ENCODE assay signal across 8 cellular contexts in genomic region chr6:26536571-26537159, GRCh38. TPM values are rescaled to one million over a fixed set of nuclear protein-coding genes. Genes with fewer than 3 reads are reported as not detected.
DNase-seq lines count a peak whose midpoint lies in the region; ATAC-seq, FAIRE-seq and TF ChIP-seq lines count a peak whose summit lies in the region.

No MANE protein-coding gene starts in this region.

- H2BK120ac ChIP-seq in mesendoderm (ENCODE audit: low read depth, low read length): no peak overlapping the region

- H3F3A ChIP-seq in SK-N-SH (replicated peaks; ENCODE audit: insufficient read depth): peaks cover 47% of the 10 kb centered on the region

- H3K9me3 ChIP-seq in SK-N-SH (no peaks in the 10 kb centered on the region), colonic mucosa (no peaks in the 10 kb centered on the region)

- H3K36me3 ChIP-seq in SK-N-SH (replicated peaks in 1 of 2; ENCODE audit: control insufficient read depth in 1 of 2, insufficient read depth in 2 of 2, low read length in 1 of 2): peaks cover 3 to 7% of the 10 kb centered on the region in 2 experiments
- no peaks in the 10 kb centered on the region for H3K36me3 ChIP-seq in colonic mucosa
- H3K36me3 ChIP-seq in mesendoderm (ENCODE audit: control insufficient read depth, insufficient read depth, low read length): no peaks in the 10 kb centered on the region

- H4K8ac ChIP-seq in mesendoderm (ENCODE audit: low read depth, low read length): no peak overlapping the region

- no peak for TF ChIP-seq RAD21 in SK-N-SH (IDR thresholded peaks at IDR 0.05; ENCODE audit: low read length)

- H2BK5ac ChIP-seq in mesendoderm (ENCODE audit: low read length): no peak overlapping the region

- no peak overlapping the region for H2BK15ac ChIP-seq in mesendoderm (replicated peaks; ENCODE audit: low read depth)

- FAIRE-seq in frontal cortex (lab: Jason Lieb, UNC): no peak

- H3K79me2 ChIP-seq in SK-N-SH (ENCODE audit: insufficient read depth) (peaks cover 34% of the 10 kb centered on the region), mesendoderm (ENCODE audit: control insufficient read depth, insufficient read depth, low read length) (peaks cover 7% of the 10 kb centered on the region)

- H3K27ac ChIP-seq in SK-N-SH (ENCODE audit: low read depth in 2 of 2, low read length in 1 of 2): peak overlapping the region; percentile 90 to 96
- H3K27ac ChIP-seq in colonic mucosa: peak overlapping the region; percentile 93
- H3K27ac ChIP-seq in mesendoderm (ENCODE audit: low read depth, low read length): no peak overlapping the region

- H3K4me3 ChIP-seq in SK-N-SH (ENCODE audit: low read depth in 2 of 2, low read length in 1 of 2) (peak overlapping the region; percentile 60 to 97), colonic mucosa (peak overlapping the region; percentile 77), mesendoderm (ENCODE audit: low read length) (peak overlapping the region; percentile 57)

- H3K4me1 ChIP-seq in SK-N-SH (ENCODE audit: control insufficient read depth in 1 of 2, insufficient read depth in 2 of 2, low read depth in 1 of 2, low read length in 1 of 2) (peaks cover 11 to 17% of the 10 kb centered on the region in 2 experiments), colonic mucosa (peaks cover 12% of the 10 kb centered on the region), mesendoderm (ENCODE audit: control insufficient read depth, low read depth, low read length) (no peaks in the 10 kb centered on the region)

- H3K4ac ChIP-seq in mesendoderm (ENCODE audit: low read depth, low read length): peak overlapping the region; percentile 79

- no peaks in the 10 kb centered on the region for H3K9me2 ChIP-seq in SK-N-SH

- no peak for TF ChIP-seq EP300 in SK-N-SH (IDR thresholded peaks at IDR 0.05; ENCODE audit: borderline replicate concordance in 1 of 2, low read depth in 1 of 2, low read length in 1 of 2)

- TF ChIP-seq CTCF in SK-N-SH (IDR thresholded peaks at IDR 0.05) (no peak), colonic mucosa (IDR thresholded peaks at IDR 0.05) (no peak)

- peak overlapping the region; percentile 79 for H3K56ac ChIP-seq in mesendoderm (ENCODE audit: low read length)

- peak overlapping the region; percentile 98 for H2AFZ ChIP-seq in SK-N-SH (ENCODE audit: low read depth)

- no peak overlapping the region for H2AK5ac ChIP-seq in mesendoderm (ENCODE audit: low read length)

- ATAC-seq in HG02884 (IDR thresholded peaks at IDR 0.05; ENCODE audit: unreplicated experiment): no peak

- no peak overlapping the region for H3K23ac ChIP-seq in mesendoderm (ENCODE audit: low read length)

- H3K4me2 ChIP-seq in SK-N-SH (peak overlapping the region; percentile 90), mesendoderm (ENCODE audit: low read length) (peak overlapping the region; percentile 39)

- H3K27me3 ChIP-seq in SK-N-SH (ENCODE audit: insufficient read depth) (no peaks in the 10 kb centered on the region), colonic mucosa (no peaks in the 10 kb centered on the region), mesendoderm (ENCODE audit: insufficient read depth, low read length, poor library complexity) (no peaks in the 10 kb centered on the region)

- no peak overlapping the region for H3K18ac ChIP-seq in mesendoderm (ENCODE audit: low read length)

- POLR2A ChIA-PET in SK-N-SH (lab: Yijun Ruan, JAX): interaction anchor here (0.6 to 2.9 kb wide), 4 partner anchors 14 to 1357 kb away, joined by 3 to 16 read pairs (median 4); a partner anchor contains a TSS

- H3K9ac ChIP-seq in SK-N-SH (peak overlapping the region; percentile 99), colonic mucosa (ENCODE audit: low read depth in 2 of 2, low read length in 2 of 2) (peak overlapping the region; percentile 72 to 94), mesendoderm (ENCODE audit: low read length) (peak overlapping the region; percentile 64)

- 25% methylated on average over 12 of the region's 12 CpGs for WGBS in SK-N-SH (ENCODE audit: low lambda C conversion rate)
- whole genome bisulfite sequencing in mesendoderm (ENCODE audit: extremely low coverage, insufficient coverage, low lambda C conversion rate): no CpG with 5 or more reads among the region's 12 CpGs

- H3K79me1 ChIP-seq in mesendoderm (ENCODE audit: low read length): peaks cover 7% of the 10 kb centered on the region

- intact Hi-C loops in colonic mucosa (cut with DNase I): no loop called here

- DNase-seq in EL (peak; percentile 74), HS-27A (ENCODE audit: low read depth) (peak; percentile 56), SK-N-SH (peak; percentile 41), colonic mucosa (peak; percentile 32), mesendoderm (peak; percentile 77), superior temporal gyrus (ENCODE audit: extremely low spot score) (peak; percentile 65), frontal cortex (ENCODE audit: low spot score in 2 of 2) (no peak)

- no peak overlapping the region for H4K5ac ChIP-seq in mesendoderm (ENCODE audit: low read length)

- CTCF ChIA-PET in SK-N-SH (lab: Yijun Ruan, JAX): interaction anchor here (0.7 to 4.9 kb wide), 6 partner anchors 12 to 195 kb away, joined by 3 to 21 read pairs (median 8); no protein-coding TSS in a partner anchor

- H4K20me1 ChIP-seq in SK-N-SH (ENCODE audit: insufficient read depth): no peaks in the 10 kb centered on the region

TF ChIP-seq in SK-N-SH, 30 proteins besides CTCF, POLR2A, EP300 and RAD21:
- TF ChIP-seq RCOR1 (IDR thresholded peaks at IDR 0.05; ENCODE audit: low read length): no peak
- TF ChIP-seq, protein P1, sequence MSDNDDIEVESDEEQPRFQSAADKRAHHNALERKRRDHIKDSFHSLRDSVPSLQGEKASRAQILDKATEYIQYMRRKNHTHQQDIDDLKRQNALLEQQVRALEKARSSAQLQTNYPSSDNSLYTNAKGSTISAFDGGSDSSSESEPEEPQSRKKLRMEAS (IDR thresholded peaks at IDR 0.05; ENCODE audit: low read depth): peak; percentile 51
- 0 out of 2 replicates have a peak, but pooled peaks have one; percentile 14 for TF ChIP-seq TAF1 (IDR thresholded peaks at IDR 0.05; ENCODE audit: borderline replicate concordance, low read depth, low read length)
- no peak for TF ChIP-seq FOXJ3 (CRISPR knock-in tag; IDR thresholded peaks at IDR 0.05)
- TF ChIP-seq, protein P2, sequence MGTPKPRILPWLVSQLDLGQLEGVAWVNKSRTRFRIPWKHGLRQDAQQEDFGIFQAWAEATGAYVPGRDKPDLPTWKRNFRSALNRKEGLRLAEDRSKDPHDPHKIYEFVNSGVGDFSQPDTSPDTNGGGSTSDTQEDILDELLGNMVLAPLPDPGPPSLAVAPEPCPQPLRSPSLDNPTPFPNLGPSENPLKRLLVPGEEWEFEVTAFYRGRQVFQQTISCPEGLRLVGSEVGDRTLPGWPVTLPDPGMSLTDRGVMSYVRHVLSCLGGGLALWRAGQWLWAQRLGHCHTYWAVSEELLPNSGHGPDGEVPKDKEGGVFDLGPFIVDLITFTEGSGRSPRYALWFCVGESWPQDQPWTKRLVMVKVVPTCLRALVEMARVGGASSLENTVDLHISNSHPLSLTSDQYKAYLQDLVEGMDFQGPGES (IDR thresholded peaks at IDR 0.05; ENCODE audit: low read depth, low read length): no peak
- no peak for TF ChIP-seq PBX3 (IDR thresholded peaks at IDR 0.05)

RNA-seq across cellular contexts. Expression of gene HMGN4, which starts 1.5 kb away (rescaled TPM):
- 76.3 and 79.7 TPM in 2 replicates for polyA plus RNA-seq in SK-N-SH (2012; rRNA removed)
- 98.3 and 103 TPM in 2 replicates for polyA plus RNA-seq in SK-N-SH (2012; cell fraction: cytosol; rRNA removed)
- polyA plus RNA-seq in SK-N-SH (2012; cell fraction: nucleus; rRNA removed): 27.6 and 48.3 TPM in 2 replicates
- total RNA-seq in colonic mucosa (10 to 100 TPM; 40.6 to 56.0 TPM), frontal cortex (73.4 TPM)
- polyA plus RNA-seq in mesendoderm (2013, experiment 1 of 2): 28.8 TPM
- polyA plus RNA-seq in mesendoderm (2013, experiment 2 of 2): 30.9 TPM

RNA-seq across cellular contexts. Expression of gene BTN1A1, which starts 36.6 kb away (rescaled TPM):
- polyA plus RNA-seq in SK-N-SH (2012; rRNA removed): not detected in 2 replicates
- polyA plus RNA-seq in SK-N-SH (2012; cell fraction: cytosol; rRNA removed): 0.01 TPM in 1 of 2 replicates, not detected in the other
- polyA plus RNA-seq in SK-N-SH (2012; cell fraction: nucleus; rRNA removed): not detected in 2 replicates
- total RNA-seq in colonic mucosa (not detected), frontal cortex (not detected)
- 0.08 TPM for polyA plus RNA-seq in mesendoderm (2013, experiment 1 of 2)
- 0.07 TPM for polyA plus RNA-seq in mesendoderm (2013, experiment 2 of 2)

Comparison
In these comparisons a context has a peak if more than half of its experiments do, and no peak if none do; other contexts are left out.
1. DNase-seq: peak in EL (single experiment), HS-27A (single experiment), SK-N-SH (single experiment), colonic mucosa (single experiment), mesendoderm (single experiment) and superior temporal gyrus (single experiment); none in frontal cortex (0 of 2).
2. Peak in every context shown above with its lines, with median percentiles within 50 percentile points of each other: H3K4me3 ChIP-seq and H3K9ac ChIP-seq.